28 cellular contexts compared by ENCODE assay signal in genomic region chr2:210994104-210994503, GRCh38.
"Had no signal": no experiment of that assay in that cellular context is flagged by ENCODE, and none has a peak within 500 bp of the region (broad histone marks: within the 10 kb centered on the region; RNA-seq: fewer than 3 reads in every experiment).

No MANE protein-coding gene starts in this region.

- ATAC-seq: effector memory CD8-positive, alpha-beta T cell; esophagus mucosa; foreskin keratinocyte; gastrocnemius medialis; gastroesophageal sphincter; heart left ventricle; heart right ventricle had no signal

- H3K4me1 ChIP-seq: colonic mucosa, esophagus muscularis mucosa, esophagus squamous epithelium, foreskin keratinocyte, gastrocnemius medialis, gastroesophageal sphincter, heart left ventricle, heart right ventricle had no signal

- H3K27me3 Mint-ChIP-seq: dendritic cell treated with granulocyte-macrophage colony-stimulating factor and Interleukin-4, amounts not matched to agents 40 ng/mL and 50 ng/mL, for 4 days; effector memory CD8-positive, alpha-beta T cell had no signal

- H3K9me3 ChIP-seq: colonic mucosa, esophagus muscularis mucosa, esophagus squamous epithelium, gastrocnemius medialis had no signal

- H3K4me1 Mint-ChIP-seq: endodermal cell had no signal

- DNase-seq: colonic mucosa; cortex of kidney; dermis blood vessel endothelial cell; dorsolateral prefrontal cortex; effector CD4-positive, alpha-beta T cell; effector CD8-positive, alpha-beta T cell; effector memory CD4-positive, alpha-beta T cell; effector memory CD8-positive, alpha-beta T cell; endodermal cell; erythroblast; esophagus squamous epithelium; foreskin fibroblast; foreskin keratinocyte; foreskin melanocyte; gastrocnemius medialis; glutamatergic neuron; head of caudate nucleus; heart left ventricle; heart right ventricle had no signal

- H3K36me3 ChIP-seq: colonic mucosa, esophagus muscularis mucosa, esophagus squamous epithelium, gastrocnemius medialis, gastroesophageal sphincter, heart left ventricle, heart right ventricle had no signal

- H3K27ac Mint-ChIP-seq: dendritic cell treated with granulocyte-macrophage colony-stimulating factor and Interleukin-4, amounts not matched to agents 40 ng/mL and 50 ng/mL, for 4 days; effector memory CD8-positive, alpha-beta T cell; endodermal cell had no signal

- H3K4me3 Mint-ChIP-seq: dendritic cell treated with granulocyte-macrophage colony-stimulating factor and Interleukin-4, amounts not matched to agents 40 ng/mL and 50 ng/mL, for 4 days; effector memory CD8-positive, alpha-beta T cell; endodermal cell had no signal

- H3K4me3 ChIP-seq: colonic mucosa, coronary artery, dorsolateral prefrontal cortex, esophagus muscularis mucosa, esophagus squamous epithelium, gastrocnemius medialis, gastroesophageal sphincter, heart left ventricle, heart right ventricle had no signal

- H3K27me3 ChIP-seq: colonic mucosa, dorsolateral prefrontal cortex, esophagus muscularis mucosa, esophagus squamous epithelium, foreskin keratinocyte, gastrocnemius medialis, gastroesophageal sphincter, heart left ventricle, heart right ventricle had no signal

- FAIRE-seq: colon, endometrium, endothelial cell of umbilical vein had no signal

- H3K27ac ChIP-seq: colonic mucosa, coronary artery, dorsolateral prefrontal cortex, epithelial cell of prostate, esophagus muscularis mucosa, esophagus squamous epithelium, foreskin keratinocyte, gastrocnemius medialis, gastroesophageal sphincter, heart left ventricle, heart right ventricle had no signal
